ENCODE assay signal across 8 cellular contexts in the genomic region with DNA sequence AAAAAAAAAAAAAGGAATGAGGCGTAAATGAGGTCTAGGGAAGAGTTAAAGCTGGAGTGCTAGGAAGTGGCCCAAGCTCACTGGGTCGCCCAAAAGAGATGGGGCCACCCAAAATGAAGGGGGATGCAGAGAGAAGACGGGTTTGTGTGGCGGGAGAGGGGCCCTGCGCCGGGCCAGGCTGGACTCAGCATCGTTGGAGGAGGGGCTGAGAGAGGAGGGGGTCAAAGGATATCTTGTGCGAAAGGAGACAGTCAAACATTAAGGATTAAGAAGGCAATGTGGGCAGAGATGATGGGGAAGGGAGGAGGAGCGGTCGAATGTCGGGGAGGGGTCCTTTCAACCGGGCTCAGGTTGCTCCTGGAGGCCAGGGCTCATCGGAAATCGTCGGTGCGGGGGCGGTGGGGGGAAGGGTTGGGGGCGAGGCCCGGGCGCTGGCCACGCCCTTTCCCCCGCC. TPM values are rescaled to one million over a fixed set of nuclear protein-coding genes. Genes with fewer than 3 reads are reported as not detected.
DNase-seq lines count a peak whose midpoint lies in the region; ATAC-seq and TF ChIP-seq lines count a peak whose summit lies in the region.

No MANE protein-coding gene starts in this region.

- peak overlapping the region; percentile 90 for H3K27ac Mint-ChIP-seq in HFFc6

- WGBS in mammary epithelial cell (ENCODE audit: low coverage, missing lambda C conversion rate) = 7% methylated on average over 7 of the region's 22 CpGs

- H3K4me3 ChIP-seq in ACC112 (ENCODE audit: low read depth, low read length) (peak overlapping the region; percentile 77), mammary epithelial cell (replicated peaks in 1 of 3; ENCODE audit: insufficient read depth in 1 of 3, low read depth in 2 of 3, low read length in 3 of 3) (peak overlapping the region; percentile 36 to 60 (median 51)), mucosa of stomach (ENCODE audit: low read length) (no peak overlapping the region)

- dilution Hi-C loops in mammary epithelial cell (cut with HindIII; ENCODE audit: low sequenced_read_pairs) = no loop called here

- in situ Hi-C loops in mammary epithelial cell (cut with MboI; ENCODE audit: low sequenced_read_pairs in 2 of 2) = no loop called here

- H3K79me2 ChIP-seq in ACC112 (ENCODE audit: control insufficient read depth, insufficient read depth, low read length, unreplicated experiment) (peaks cover 32% of the 10 kb centered on the region), mammary epithelial cell (ENCODE audit: insufficient read depth, low read length) (peaks cover 38% of the 10 kb centered on the region)

- no TSS peak for BruUV-seq in mammary epithelial cell (replicated peaks; lab: Mats Ljungman, UMichigan)

- no peak for ATAC-seq in HG02623 (IDR thresholded peaks at IDR 0.05; ENCODE audit: unreplicated experiment)

- H3K27ac ChIP-seq in ACC112 (ENCODE audit: low read depth, low read length) = peak overlapping the region; percentile 39; the same call in 1 of the 2 replicates
- H3K27ac ChIP-seq in mammary epithelial cell (ENCODE audit: insufficient read depth, low read depth, low read length) = no peak overlapping the region

- H3K4me1 ChIP-seq in ACC112 (ENCODE audit: control insufficient read depth, insufficient read depth, low read length, unreplicated experiment) (peaks cover 3% of the 10 kb centered on the region), mammary epithelial cell (ENCODE audit: insufficient read depth, low read length) (peaks cover 4% of the 10 kb centered on the region), mucosa of stomach (ENCODE audit: control insufficient read depth, insufficient read depth, low read length) (peaks cover 16% of the 10 kb centered on the region)

- H3K27me3 Mint-ChIP-seq in HFFc6 (ENCODE audit: insufficient read depth) = no peaks in the 10 kb centered on the region; the same call in 1 of the 2 replicates

- H3K9ac ChIP-seq in mammary epithelial cell (ENCODE audit: insufficient read depth, low read length) (peak overlapping the region; percentile 41), mucosa of stomach (ENCODE audit: low read length) (peak overlapping the region; percentile 46)

- CTCF ChIA-PET in mammary epithelial cell (lab: Charles Lee; ENCODE audit: low non-redundant PET) = interaction anchor here (0.5 to 1.5 kb wide), 3 partner anchors 10 to 926 kb away, joined by 3 to 9 read pairs (median 5); no protein-coding TSS in a partner anchor

- intact Hi-C loops in mammary epithelial cell (cut with micrococcal nuclease) = loop anchor here (2.0 to 10.0 kb wide), 2 partner anchors 58 to 214 kb away; a partner anchor contains a TSS

- peaks cover 18% of the 10 kb centered on the region for H3K4me1 Mint-ChIP-seq in HFFc6 (ENCODE audit: low read depth)

- H3K4me3 Mint-ChIP-seq in HFFc6 = peak overlapping the region; percentile 87

- no peaks in the 10 kb centered on the region for H3K9me3 Mint-ChIP-seq in HFFc6

- H3K36me3 ChIP-seq in ACC112 (ENCODE audit: insufficient read depth, low read length) (no peaks in the 10 kb centered on the region), mammary epithelial cell (ENCODE audit: insufficient read depth, low read length) (no peaks in the 10 kb centered on the region), mucosa of stomach (ENCODE audit: control insufficient read depth, insufficient read depth, low read length) (no peaks in the 10 kb centered on the region)

- DNase-seq in HFFc6 = no peak
- no peak for DNase-seq in mammary epithelial cell
- DNase-seq in mesenteric fat pad (ENCODE audit: low spot score) = no peak
- no peak for DNase-seq in MV-4-11 (lab: John Stamatoyannopoulos, UW)
- DNase-seq in NCI-H2196 (lab: John Stamatoyannopoulos, UW; ENCODE audit: unreplicated experiment) = no peak

- H3K4me2 ChIP-seq in mammary epithelial cell (ENCODE audit: insufficient read depth, low read depth, low read length) = peak overlapping the region; percentile 94

- no peak for TF ChIP-seq CTCF in HFFc6 (IDR thresholded peaks at IDR 0.05)
- TF ChIP-seq CTCF in mammary epithelial cell (conservative IDR thresholded peaks at IDR 0.05 in 1 of 2, IDR thresholded peaks at IDR 0.05 in 1 of 2; ENCODE audit: extremely low read depth in 1 of 2, insufficient read depth in 1 of 2, low read depth in 1 of 2, low read length in 2 of 2) = no peak

- peak overlapping the region; percentile 95 for H2AFZ ChIP-seq in ACC112 (ENCODE audit: low read length, unreplicated experiment)
- peak overlapping the region; percentile 93 for H2AFZ ChIP-seq in mammary epithelial cell (ENCODE audit: low read depth, low read length)

- H3K36me3 Mint-ChIP-seq in HFFc6 (ENCODE audit: low read depth) = no peaks in the 10 kb centered on the region; the same call in 1 of the 2 replicates

- H3K9me3 ChIP-seq in mammary epithelial cell (replicated peaks; ENCODE audit: insufficient read depth, low read length) = no peaks in the 10 kb centered on the region
- H3K9me3 ChIP-seq in mucosa of stomach (ENCODE audit: control insufficient read depth, low read length) = no peaks in the 10 kb centered on the region

- no peaks in the 10 kb centered on the region for H3K27me3 ChIP-seq in ACC112 (ENCODE audit: insufficient read depth, low read length)
- no peaks in the 10 kb centered on the region for H3K27me3 ChIP-seq in mammary epithelial cell (ENCODE audit: insufficient read depth, low read length)
- no peaks in the 10 kb centered on the region for H3K27me3 ChIP-seq in mucosa of stomach (ENCODE audit: control insufficient read depth, insufficient read depth, low read length)

- no peaks in the 10 kb centered on the region for H4K20me1 ChIP-seq in mammary epithelial cell (ENCODE audit: insufficient read depth, low read length)

RNA-seq across cellular contexts. Expression of a gene that starts 0.8 kb away (rescaled TPM):
- 10 to 100 TPM; 67.2 to 82.1 (median 76.8) TPM for total RNA-seq in HFFc6 (2021; fragmentation: NEBNext Ultra II Directional; extraction: Animal tissue kit (Norgen Biotek cat#: 25700))
- total RNA-seq in mammary epithelial cell (10 to 100 TPM; 29.2 to 58.5 TPM), mesenteric fat pad (37.2 TPM)
- 56.7 TPM for polyA plus RNA-seq in mammary epithelial cell
- polyA minus RNA-seq in mammary epithelial cell = 38.8 TPM

RNA-seq across cellular contexts. Expression of a gene that starts 22.3 kb away (rescaled TPM):
- under 1 TPM in 2 of 6 experiments, not detected in 4; 0.40 to 0.71 TPM for total RNA-seq in HFFc6 (2021; fragmentation: NEBNext Ultra II Directional; extraction: Animal tissue kit (Norgen Biotek cat#: 25700))
- total RNA-seq in mammary epithelial cell (under 1 TPM; 0.33 to 0.50 TPM), mesenteric fat pad (4.4 TPM)
- 0.07 TPM for polyA plus RNA-seq in mammary epithelial cell
- not detected for polyA minus RNA-seq in mammary epithelial cell

RNA-seq across cellular contexts. Expression of a gene that starts 34.5 kb away (rescaled TPM):
- 10 to 100 TPM; 42.8 to 65.0 (median 48.1) TPM for total RNA-seq in HFFc6 (2021; fragmentation: NEBNext Ultra II Directional; extraction: Animal tissue kit (Norgen Biotek cat#: 25700))
- total RNA-seq in mammary epithelial cell (10 to 100 TPM; 21.3 to 26.7 TPM), mesenteric fat pad (24.9 TPM)
- 34.4 TPM for polyA plus RNA-seq in mammary epithelial cell
- 11.4 TPM for polyA minus RNA-seq in mammary epithelial cell

RNA-seq across cellular contexts. Expression of a gene that starts 57.9 kb away (rescaled TPM):
- 100 to 1,000 TPM in 1 of 6 experiments, 10 to 100 TPM in 5; 78.7 to 105 (median 83.3) TPM for total RNA-seq in HFFc6 (2021; fragmentation: NEBNext Ultra II Directional; extraction: Animal tissue kit (Norgen Biotek cat#: 25700))
- total RNA-seq in mammary epithelial cell = 100 to 1,000 TPM in 1 of 2 donors, 10 to 100 TPM in 1; 57.1 to 112 TPM
- 52.0 TPM for polyA plus RNA-seq in mammary epithelial cell
- 39.4 TPM for polyA minus RNA-seq in mammary epithelial cell
- 28.4 TPM for total RNA-seq in mesenteric fat pad

RNA-seq across cellular contexts. Expression of a gene that starts 58.1 kb away (rescaled TPM):
- total RNA-seq in HFFc6 (2021; fragmentation: NEBNext Ultra II Directional; extraction: Animal tissue kit (Norgen Biotek cat#: 25700)) = 10 to 100 TPM; 18.0 to 25.0 (median 20.6) TPM
- 10 to 100 TPM; 17.2 to 28.8 TPM for total RNA-seq in mammary epithelial cell
- 7.7 TPM for polyA plus RNA-seq in mammary epithelial cell
- 2.2 TPM for polyA minus RNA-seq in mammary epithelial cell
- total RNA-seq in mesenteric fat pad = 14.4 TPM
